In the genomic region with DNA sequence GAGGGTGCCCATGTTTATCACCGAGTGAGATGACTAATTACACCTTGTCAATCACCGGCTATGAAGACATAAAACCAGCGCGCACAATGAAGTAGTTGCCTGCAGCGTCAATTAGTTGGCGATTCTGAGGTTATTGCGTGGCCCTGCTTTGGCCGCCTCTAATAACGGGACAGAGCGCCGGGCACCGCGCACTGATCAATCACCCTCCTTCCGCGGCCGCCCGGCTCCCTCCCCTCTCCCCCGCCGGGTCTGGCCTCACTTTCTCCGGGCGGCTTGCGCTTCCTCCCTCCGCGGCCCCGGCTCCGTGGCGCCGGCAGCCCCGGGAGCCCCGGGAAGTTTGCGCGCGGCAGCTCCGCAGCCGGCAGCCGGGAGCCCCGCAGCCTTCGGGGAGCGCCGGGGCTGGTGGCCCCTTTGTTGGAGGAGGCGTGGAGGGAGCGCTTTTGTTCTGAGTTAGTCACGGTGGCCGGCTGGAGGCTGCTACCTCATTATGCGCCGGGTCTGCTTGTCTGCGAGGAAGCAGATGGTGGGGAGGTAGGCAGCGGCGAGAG, we compare ENCODE assay signal across 10 cellular contexts. TPM values are rescaled to one million over a fixed set of nuclear protein-coding genes. Genes with fewer than 3 reads are reported as not detected.
DNase-seq lines count a peak whose midpoint lies in the region; ATAC-seq lines count a peak whose summit lies in the region.
"Had no signal": no experiment of that assay in that cellular context is flagged by ENCODE, and none has a peak within 500 bp of the region (broad histone marks: within the 10 kb centered on the region; RNA-seq: fewer than 3 reads in every experiment).

No MANE protein-coding gene starts in this region.

- ATAC-seq in T-helper 17 cell (no peak), GM19395 (IDR thresholded peaks at IDR 0.05; ENCODE audit: unreplicated experiment) (no peak), HG03457 (IDR thresholded peaks at IDR 0.05; ENCODE audit: unreplicated experiment) (no peak), HG03342 (IDR thresholded peaks at IDR 0.05; ENCODE audit: unreplicated experiment) (no peak), GM21526 (IDR thresholded peaks at IDR 0.05; ENCODE audit: low FRiP score, unreplicated experiment) (no peak)

- H3K27ac ChIP-seq in BLaER1, result no peak overlapping the region
- H3K27ac ChIP-seq: prostate gland had no signal

- no peak overlapping the region for H3K9ac ChIP-seq in BLaER1

- DNase-seq in T-helper 17 cell (no peak), kidney tubule cell (ENCODE audit: low spot score) (peak; percentile 25)

- H3K4me1 Mint-ChIP-seq in T-helper 17 cell, result peaks cover 11% of the 10 kb centered on the region

- peaks cover 100% of the 10 kb centered on the region for H3K27me3 ChIP-seq in BLaER1

- H3K4me3 ChIP-seq in BLaER1, result 0 out of 2 replicates have a peak overlapping the region, but pooled peaks have one; percentile 20
- H3K4me3 ChIP-seq in GM08714 (ENCODE audit: low read length), result peak overlapping the region; percentile 18; the same call in 1 of the 2 replicates
- H3K4me3 ChIP-seq: prostate gland had no signal

- H3K4me3 Mint-ChIP-seq in T-helper 17 cell, result peak overlapping the region; percentile 5

- H3K9me3 ChIP-seq in BLaER1, result peaks cover 15% of the 10 kb centered on the region
- no peaks in the 10 kb centered on the region for H3K9me3 ChIP-seq in T-helper 17 cell (ENCODE audit: control insufficient read depth, low read length, poor library complexity, severe bottlenecking)
- H3K9me3 ChIP-seq: prostate gland had no signal

- peaks cover 74% of the 10 kb centered on the region for H3K27me3 Mint-ChIP-seq in T-helper 17 cell

- peaks cover 31% of the 10 kb centered on the region for H3K4me1 ChIP-seq in BLaER1
- H3K4me1 ChIP-seq: prostate gland had no signal

- H3K36me3 Mint-ChIP-seq in T-helper 17 cell (ENCODE audit: low read depth), result no peaks in the 10 kb centered on the region

- peak overlapping the region; percentile 18; the same call in 1 of the 2 replicates for H3K4me2 ChIP-seq in BLaER1

- no peaks in the 10 kb centered on the region for H3K36me3 ChIP-seq in BLaER1
- H3K36me3 ChIP-seq: prostate gland had no signal

- H3K27ac Mint-ChIP-seq in T-helper 17 cell, result no peak overlapping the region

- H4K20me1 ChIP-seq in BLaER1, result peaks cover 98% of the 10 kb centered on the region

RNA-seq across cellular contexts. Expression of a gene that starts 3.2 kb away (rescaled TPM):
- total RNA-seq in T-helper 17 cell, result not detected
- total RNA-seq: urinary bladder had no signal
